ENCODE assay signal across 34 cellular contexts in the genomic region with DNA sequence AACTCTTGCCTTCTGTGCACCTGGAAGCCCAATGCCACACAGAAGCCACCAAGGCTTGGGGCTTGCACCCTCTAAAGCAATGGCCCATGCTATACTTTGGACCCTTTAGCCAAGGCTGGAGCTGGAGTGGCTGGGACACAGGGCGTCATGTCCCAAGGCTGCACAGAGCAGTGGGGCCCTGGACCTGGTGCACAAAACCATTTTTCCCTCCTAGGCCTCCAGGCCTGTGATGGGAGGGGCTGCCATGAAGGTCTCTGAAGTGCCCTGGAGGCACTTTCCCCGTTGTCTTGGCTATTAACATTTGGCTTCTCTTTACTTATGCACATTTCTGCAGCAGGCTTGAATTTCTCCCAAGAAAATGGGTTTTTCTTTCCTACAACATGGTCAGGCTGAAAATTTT. TPM values are rescaled to one million over a fixed set of nuclear protein-coding genes. Genes with fewer than 3 reads are reported as not detected.
"Had no signal": no experiment of that assay in that cellular context is flagged by ENCODE, and none has a peak within 500 bp of the region (broad histone marks: within the 10 kb centered on the region; RNA-seq: fewer than 3 reads in every experiment).

No MANE protein-coding gene starts in this region.

- H3K4me3 ChIP-seq: adrenal gland, ascending aorta, body of pancreas, breast epithelium, cardiac muscle cell had no signal

- H3K9me3 ChIP-seq: adrenal gland, ascending aorta had no signal

- H3K36me3 ChIP-seq: adrenal gland, ascending aorta, brain microvascular endothelial cell, breast epithelium, cardiac muscle cell had no signal

- H3K27ac ChIP-seq: adrenal gland, ascending aorta, body of pancreas, brain microvascular endothelial cell, breast epithelium, cardiac muscle cell had no signal

- H3K4me1 ChIP-seq: adrenal gland, ascending aorta, body of pancreas, breast epithelium had no signal

- ATAC-seq: activated naive CD4-positive, alpha-beta T cell treated with anti-CD3 and anti-CD28 coated beads, Interleukin-2, amount 50 U/mL, for 72 hours; activated naive CD8-positive, alpha-beta T cell treated with anti-CD3 and anti-CD28 coated beads, Interleukin-2, amount 50 U/mL, for 24 hours; activated T-cell treated with anti-CD3 and anti-CD28 coated beads, Interleukin-2, amount 50 U/mL, for 4 hours; activated T-cell treated with anti-CD3 and anti-CD28 coated beads, Interleukin-2, amount 50 U/mL, for 72 hours; activated T-helper 17 cell treated with anti-CD3 and anti-CD28 coated beads, Interleukin-2, amount 50 U/mL, for 72 hours; body of pancreas had no signal

- H3K27me3 ChIP-seq: adrenal gland, ascending aorta, body of pancreas, breast epithelium had no signal

- DNase-seq: activated effector memory CD4-positive, alpha-beta T cell treated with anti-CD3 and anti-CD28 coated beads, Interleukin-2, amount 50 U/mL, for 16 hours; activated effector memory CD4-positive, alpha-beta T cell treated with Interleukin-2 at 50 U/mL for 16 hours; activated gamma-delta T cell; activated gamma-delta T cell treated with Interleukin-2 at 50 U/mL for 16 hours; activated naive CD4-positive, alpha-beta T cell; activated naive CD4-positive, alpha-beta T cell treated with anti-CD3 and anti-CD28 coated beads for 36 hours; activated naive CD4-positive, alpha-beta T cell treated with anti-CD3 and anti-CD28 coated beads, Interleukin-2, amount 10 ng/mL, durations not matched to agents 7 days and 5 days; activated naive CD4-positive, alpha-beta T cell treated with anti-CD3 and anti-CD28 coated beads, Interleukin-2, amount 50 U/mL, for 16 hours; activated naive CD4-positive, alpha-beta T cell treated with Interleukin-2 at 50 U/mL for 16 hours; activated naive CD8-positive, alpha-beta T cell treated with anti-CD3 and anti-CD28 coated beads for 36 hours; activated naive CD8-positive, alpha-beta T cell treated with anti-CD3 and anti-CD28 coated beads, Interleukin-2, amount 10 ng/mL, durations not matched to agents 7 days and 5 days; activated naive CD8-positive, alpha-beta T cell treated with anti-CD3 and anti-CD28 coated beads, Interleukin-2, amount 50 U/mL, for 24 hours; activated T-cell treated with anti-CD3 and anti-CD28 coated beads, Interleukin-2, amount 50 U/mL, for 4 hours; activated T-cell treated with anti-CD3 and anti-CD28 coated beads, Interleukin-2, amount 50 U/mL, for 48 hours; activated T-cell treated with anti-CD3 and anti-CD28 coated beads, Interleukin-2, amount 50 U/mL, for 72 hours; adrenal gland; amniotic stem cell; amygdala; anterior cingulate cortex; aorta; body of pancreas; brain microvascular endothelial cell; caudate nucleus; central memory CD4-positive, alpha-beta T cell; cerebellar nuclear complex had no signal

- FAIRE-seq: astrocyte, bronchial epithelial cell, colon had no signal

RNA-seq across cellular contexts. Expression of a gene that starts 20.6 kb away (rescaled TPM):
- total RNA-seq: ascending aorta, astrocyte, chondrocyte had no signal
